In the genomic region with DNA sequence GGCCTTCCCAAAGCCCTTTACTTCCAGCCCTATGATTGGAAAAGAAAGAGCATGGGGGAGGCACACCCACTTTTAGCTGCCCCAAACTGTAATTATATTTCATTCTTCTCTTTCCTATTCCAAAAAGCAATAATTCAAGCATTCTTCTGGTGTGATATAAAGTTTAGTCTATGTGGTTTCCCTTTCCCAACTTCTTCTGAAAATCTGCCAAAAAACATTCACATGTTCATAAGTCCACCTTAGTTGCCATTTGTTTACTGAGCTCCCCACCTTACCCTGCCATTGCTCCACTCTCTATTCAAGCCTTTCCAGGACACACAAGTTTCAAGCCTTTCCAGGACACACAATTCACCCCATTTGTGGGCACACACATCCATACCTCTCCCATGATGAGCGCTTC, we compare ENCODE assay signal across 17 cellular contexts.
DNase-seq lines count a peak whose midpoint lies in the region; TF ChIP-seq lines count a peak whose summit lies in the region.
"Had no signal": no experiment of that assay in that cellular context is flagged by ENCODE, and none has a peak within 500 bp of the region (broad histone marks: within the 10 kb centered on the region; RNA-seq: fewer than 3 reads in every experiment).

No MANE protein-coding gene starts in this region.

- no peak overlapping the region for H3K27ac ChIP-seq in GM23248
- H3K27ac ChIP-seq: BLaER1, HL-60 had no signal

- DNase-seq in GM23248 (peak; percentile 23), adipocyte (ENCODE audit: low read depth) (peak; percentile 10), choroid plexus epithelial cell (ENCODE audit: low read depth) (peak; percentile 36), fibroblast of the aortic adventitia (ENCODE audit: low read depth) (peak; percentile 49), A172 (ENCODE audit: low spot score) (no peak), NCI-H1417 treated with DMSO at 0.1 percent for 48 hours (lab: John Stamatoyannopoulos, UW) (no peak), NCI-H146 (lab: John Stamatoyannopoulos, UW) (no peak)
- no peak for DNase-seq in stimulated activated naive CD4-positive, alpha-beta T cell (lab: John Stamatoyannopoulos, UW)
- DNase-seq: ACHN; CD4-positive, alpha-beta memory T cell; DMS153; DMS79; GDM1; HCEC 1CT had no signal

- H3K4me2 ChIP-seq in GM23248 (ENCODE audit: unreplicated experiment): no peak overlapping the region
- H3K4me2 ChIP-seq: BLaER1 had no signal

- in situ Hi-C loops in GM23248 (cut with MboI): no loop called here

- no peaks in the 10 kb centered on the region for H3K9me2 ChIP-seq in GM23248 (ENCODE audit: insufficient read depth)

- H3F3A ChIP-seq in GM23248 (ENCODE audit: insufficient read depth): no peaks in the 10 kb centered on the region

- H3K27me3 ChIP-seq in GM23248 (replicated peaks; ENCODE audit: insufficient read depth) (no peaks in the 10 kb centered on the region), adipocyte (replicated peaks; ENCODE audit: control insufficient read depth, insufficient read depth, low read length) (peaks cover 7% of the 10 kb centered on the region)
- H3K27me3 ChIP-seq: BLaER1 had no signal

- H2AFZ ChIP-seq in GM23248: no peak overlapping the region

- TF ChIP-seq CTCF in choroid plexus epithelial cell (conservative IDR thresholded peaks at IDR 0.05; ENCODE audit: low read depth, low read length) (no peak), fibroblast of the aortic adventitia (IDR thresholded peaks at IDR 0.05; ENCODE audit: insufficient read depth, low read length) (no peak)

- no peaks in the 10 kb centered on the region for H4K20me1 ChIP-seq in GM23248 (ENCODE audit: insufficient read depth)
- H4K20me1 ChIP-seq: BLaER1 had no signal

- H3K9me3 ChIP-seq in GM23248 (ENCODE audit: low read depth): no peaks in the 10 kb centered on the region
- H3K9me3 ChIP-seq in adipocyte (ENCODE audit: control insufficient read depth, low read length): no peaks in the 10 kb centered on the region
- H3K9me3 ChIP-seq: BLaER1 had no signal

- H3K9ac ChIP-seq in GM23248 (no peak overlapping the region), adipocyte (ENCODE audit: low read length) (no peak overlapping the region)
- H3K9ac ChIP-seq: BLaER1 had no signal

- WGBS in GM23248 (ENCODE audit: low coverage in 1 of 2, low lambda C conversion rate in 2 of 2, missing lambda C conversion rate in 2 of 2), 2 experiments: 93 to 96% methylated on average over 1 of the region's 1 CpG

- 0 out of 2 replicates have a peak, but pooled peaks cover 6% of the 10 kb centered on the region for H3K4me1 ChIP-seq in GM23248 (ENCODE audit: insufficient read depth)
- H3K4me1 ChIP-seq in adipocyte (ENCODE audit: control insufficient read depth, insufficient read depth, low read length): peaks cover 6% of the 10 kb centered on the region
- H3K4me1 ChIP-seq: BLaER1 had no signal

- H3K4me3 ChIP-seq in GM23248 (no peak overlapping the region), adipocyte (ENCODE audit: low read length) (no peak overlapping the region), choroid plexus epithelial cell (ENCODE audit: low read depth, low read length) (no peak overlapping the region), fibroblast of the aortic adventitia (ENCODE audit: low read depth, low read length) (no peak overlapping the region)
- H3K4me3 ChIP-seq: BLaER1, K562 had no signal

- H3K36me3 ChIP-seq in GM23248 (ENCODE audit: low read depth) (no peaks in the 10 kb centered on the region), adipocyte (ENCODE audit: control insufficient read depth, insufficient read depth, low read length, severe bottlenecking) (no peaks in the 10 kb centered on the region)
- H3K36me3 ChIP-seq: BLaER1 had no signal

- H3K79me2 ChIP-seq in GM23248 (ENCODE audit: insufficient read depth): no peaks in the 10 kb centered on the region

Comparison
In these comparisons a context has a peak if more than half of its experiments do, and no peak if none do; other contexts are left out.
1. DNase-seq: peak in GM23248 (single experiment), adipocyte (single experiment), choroid plexus epithelial cell (single experiment) and fibroblast of the aortic adventitia (single experiment); none in stimulated activated naive CD4-positive, alpha-beta T cell (0 of 6), A172 (single experiment), NCI-H1417 treated with DMSO at 0.1 percent for 48 hours (single experiment) and NCI-H146 (single experiment).